2 cellular contexts compared by ENCODE assay signal in the genomic region with DNA sequence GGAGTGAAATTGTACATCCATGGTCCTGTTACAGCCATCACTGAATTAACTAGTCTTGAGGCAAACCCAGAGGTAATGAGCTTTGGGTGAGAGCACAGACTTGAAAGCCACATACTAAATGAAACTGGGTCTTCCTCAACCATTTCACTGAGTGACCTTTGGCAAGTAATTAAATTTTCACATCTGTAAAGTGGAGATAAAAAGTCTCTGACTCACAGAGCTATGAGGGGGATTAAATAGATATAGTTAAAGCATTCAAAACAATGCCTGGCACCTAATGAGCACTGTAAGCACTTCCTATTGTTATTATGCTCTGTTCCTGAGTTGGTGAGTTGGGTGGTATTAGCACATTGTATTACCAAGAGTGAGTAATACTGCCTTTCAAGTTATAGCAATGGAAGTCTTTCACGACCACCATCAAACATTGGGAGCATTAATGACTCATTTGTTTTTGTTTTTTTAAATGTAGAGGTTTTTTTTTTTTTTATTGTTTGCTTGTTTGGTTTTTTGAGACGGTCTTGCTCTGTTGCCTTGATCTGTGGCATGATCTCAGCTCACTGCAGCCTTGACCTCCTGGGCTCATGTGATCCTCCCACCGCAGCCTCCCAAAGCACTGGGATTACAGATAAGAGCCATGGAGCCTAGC.
TF ChIP-seq lines count a peak whose summit lies in the region.

No MANE protein-coding gene starts in this region.

TF ChIP-seq in K562, 482 proteins besides CTCF, POLR2A, EP300 and RAD21 (continued from another document and continues in another):
- TF ChIP-seq, protein P1, sequence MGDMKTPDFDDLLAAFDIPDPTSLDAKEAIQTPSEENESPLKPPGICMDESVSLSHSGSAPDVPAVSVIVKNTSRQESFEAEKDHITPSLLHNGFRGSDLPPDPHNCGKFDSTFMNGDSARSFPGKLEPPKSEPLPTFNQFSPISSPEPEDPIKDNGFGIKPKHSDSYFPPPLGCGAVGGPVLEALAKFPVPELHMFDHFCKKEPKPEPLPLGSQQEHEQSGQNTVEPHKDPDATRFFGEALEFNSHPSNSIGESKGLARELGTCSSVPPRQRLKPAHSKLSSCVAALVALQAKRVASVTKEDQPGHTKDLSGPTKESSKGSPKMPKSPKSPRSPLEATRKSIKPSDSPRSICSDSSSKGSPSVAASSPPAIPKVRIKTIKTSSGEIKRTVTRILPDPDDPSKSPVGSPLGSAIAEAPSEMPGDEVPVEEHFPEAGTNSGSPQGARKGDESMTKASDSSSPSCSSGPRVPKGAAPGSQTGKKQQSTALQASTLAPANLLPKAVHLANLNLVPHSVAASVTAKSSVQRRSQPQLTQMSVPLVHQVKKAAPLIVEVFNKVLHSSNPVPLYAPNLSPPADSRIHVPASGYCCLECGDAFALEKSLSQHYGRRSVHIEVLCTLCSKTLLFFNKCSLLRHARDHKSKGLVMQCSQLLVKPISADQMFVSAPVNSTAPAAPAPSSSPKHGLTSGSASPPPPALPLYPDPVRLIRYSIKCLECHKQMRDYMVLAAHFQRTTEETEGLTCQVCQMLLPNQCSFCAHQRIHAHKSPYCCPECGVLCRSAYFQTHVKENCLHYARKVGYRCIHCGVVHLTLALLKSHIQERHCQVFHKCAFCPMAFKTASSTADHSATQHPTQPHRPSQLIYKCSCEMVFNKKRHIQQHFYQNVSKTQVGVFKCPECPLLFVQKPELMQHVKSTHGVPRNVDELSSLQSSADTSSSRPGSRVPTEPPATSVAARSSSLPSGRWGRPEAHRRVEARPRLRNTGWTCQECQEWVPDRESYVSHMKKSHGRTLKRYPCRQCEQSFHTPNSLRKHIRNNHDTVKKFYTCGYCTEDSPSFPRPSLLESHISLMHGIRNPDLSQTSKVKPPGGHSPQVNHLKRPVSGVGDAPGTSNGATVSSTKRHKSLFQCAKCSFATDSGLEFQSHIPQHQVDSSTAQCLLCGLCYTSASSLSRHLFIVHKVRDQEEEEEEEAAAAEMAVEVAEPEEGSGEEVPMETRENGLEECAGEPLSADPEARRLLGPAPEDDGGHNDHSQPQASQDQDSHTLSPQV (IDR thresholded peaks at IDR 0.05) = 0 out of 2 replicates have a peak, but pooled peaks have one; percentile 58
- TF ChIP-seq, protein P2, sequence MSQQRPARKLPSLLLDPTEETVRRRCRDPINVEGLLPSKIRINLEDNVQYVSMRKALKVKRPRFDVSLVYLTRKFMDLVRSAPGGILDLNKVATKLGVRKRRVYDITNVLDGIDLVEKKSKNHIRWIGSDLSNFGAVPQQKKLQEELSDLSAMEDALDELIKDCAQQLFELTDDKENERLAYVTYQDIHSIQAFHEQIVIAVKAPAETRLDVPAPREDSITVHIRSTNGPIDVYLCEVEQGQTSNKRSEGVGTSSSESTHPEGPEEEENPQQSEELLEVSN (IDR thresholded peaks at IDR 0.05; ENCODE audit: borderline replicate concordance in 1 of 2, extremely low read depth in 1 of 2, insufficient read depth in 1 of 2, insufficient read length in 1 of 2, low read depth in 1 of 2, low read length in 1 of 2, poor library complexity in 1 of 2, severe bottlenecking in 1 of 2) = no peak
- no peak for TF ChIP-seq RBM39 (optimal IDR thresholded peaks at IDR 0.05; ENCODE audit: low read depth, low read length)
- TF ChIP-seq CBX8 (IDR thresholded peaks at IDR 0.05; ENCODE audit: borderline replicate concordance, extremely low read depth, low read depth, low read length, poor library complexity, severe bottlenecking) = no peak
- TF ChIP-seq E2F3 (CRISPR knock-in tag; IDR thresholded peaks at IDR 0.05) = no peak
- peak; percentile 19; the same call in 1 of the 2 replicates for TF ChIP-seq ZNF316 (IDR thresholded peaks at IDR 0.05)
- TF ChIP-seq ETV1 (tag; conservative IDR thresholded peaks at IDR 0.05; ENCODE audit: low read depth) = no peak
- TF ChIP-seq ZNF253 (CRISPR knock-in tag; conservative IDR thresholded peaks at IDR 0.05) = no peak
- TF ChIP-seq FOXP1 (CRISPR knock-in tag; IDR thresholded peaks at IDR 0.05) = no peak
- TF ChIP-seq ARID1B (IDR thresholded peaks at IDR 0.05) = peak; percentile 90
- TF ChIP-seq KLF1 (tag; IDR thresholded peaks at IDR 0.05) = no peak
- TF ChIP-seq, protein P3, sequence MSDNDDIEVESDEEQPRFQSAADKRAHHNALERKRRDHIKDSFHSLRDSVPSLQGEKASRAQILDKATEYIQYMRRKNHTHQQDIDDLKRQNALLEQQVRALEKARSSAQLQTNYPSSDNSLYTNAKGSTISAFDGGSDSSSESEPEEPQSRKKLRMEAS (CRISPR knock-in tag; IDR thresholded peaks at IDR 0.05) = no peak
- TF ChIP-seq COPS2 (conservative IDR thresholded peaks at IDR 0.05) = no peak
- no peak for TF ChIP-seq ZSCAN32 (CRISPR knock-in tag; IDR thresholded peaks at IDR 0.05)
- TF ChIP-seq MEF2A (IDR thresholded peaks at IDR 0.05; ENCODE audit: control insufficient read depth, low read depth, low read length) = no peak
- TF ChIP-seq PHB (CRISPR knock-in tag; IDR thresholded peaks at IDR 0.05) = no peak
- no peak for TF ChIP-seq MCM5 (IDR thresholded peaks at IDR 0.05; ENCODE audit: low read depth)
- TF ChIP-seq ZNF644 (tag; IDR thresholded peaks at IDR 0.05; ENCODE audit: low read depth) = no peak
- TF ChIP-seq, protein P4, sequence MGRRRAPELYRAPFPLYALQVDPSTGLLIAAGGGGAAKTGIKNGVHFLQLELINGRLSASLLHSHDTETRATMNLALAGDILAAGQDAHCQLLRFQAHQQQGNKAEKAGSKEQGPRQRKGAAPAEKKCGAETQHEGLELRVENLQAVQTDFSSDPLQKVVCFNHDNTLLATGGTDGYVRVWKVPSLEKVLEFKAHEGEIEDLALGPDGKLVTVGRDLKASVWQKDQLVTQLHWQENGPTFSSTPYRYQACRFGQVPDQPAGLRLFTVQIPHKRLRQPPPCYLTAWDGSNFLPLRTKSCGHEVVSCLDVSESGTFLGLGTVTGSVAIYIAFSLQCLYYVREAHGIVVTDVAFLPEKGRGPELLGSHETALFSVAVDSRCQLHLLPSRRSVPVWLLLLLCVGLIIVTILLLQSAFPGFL (CRISPR knock-in tag; IDR thresholded peaks at IDR 0.05) = no peak
- TF ChIP-seq ZKSCAN1 (IDR thresholded peaks at IDR 0.05; ENCODE audit: low read depth, low read length) = no peak

TF ChIP-seq in HepG2, 621 proteins besides CTCF, POLR2A, EP300 and RAD21 (continued from another document and continues in another):
- TF ChIP-seq, protein P5, sequence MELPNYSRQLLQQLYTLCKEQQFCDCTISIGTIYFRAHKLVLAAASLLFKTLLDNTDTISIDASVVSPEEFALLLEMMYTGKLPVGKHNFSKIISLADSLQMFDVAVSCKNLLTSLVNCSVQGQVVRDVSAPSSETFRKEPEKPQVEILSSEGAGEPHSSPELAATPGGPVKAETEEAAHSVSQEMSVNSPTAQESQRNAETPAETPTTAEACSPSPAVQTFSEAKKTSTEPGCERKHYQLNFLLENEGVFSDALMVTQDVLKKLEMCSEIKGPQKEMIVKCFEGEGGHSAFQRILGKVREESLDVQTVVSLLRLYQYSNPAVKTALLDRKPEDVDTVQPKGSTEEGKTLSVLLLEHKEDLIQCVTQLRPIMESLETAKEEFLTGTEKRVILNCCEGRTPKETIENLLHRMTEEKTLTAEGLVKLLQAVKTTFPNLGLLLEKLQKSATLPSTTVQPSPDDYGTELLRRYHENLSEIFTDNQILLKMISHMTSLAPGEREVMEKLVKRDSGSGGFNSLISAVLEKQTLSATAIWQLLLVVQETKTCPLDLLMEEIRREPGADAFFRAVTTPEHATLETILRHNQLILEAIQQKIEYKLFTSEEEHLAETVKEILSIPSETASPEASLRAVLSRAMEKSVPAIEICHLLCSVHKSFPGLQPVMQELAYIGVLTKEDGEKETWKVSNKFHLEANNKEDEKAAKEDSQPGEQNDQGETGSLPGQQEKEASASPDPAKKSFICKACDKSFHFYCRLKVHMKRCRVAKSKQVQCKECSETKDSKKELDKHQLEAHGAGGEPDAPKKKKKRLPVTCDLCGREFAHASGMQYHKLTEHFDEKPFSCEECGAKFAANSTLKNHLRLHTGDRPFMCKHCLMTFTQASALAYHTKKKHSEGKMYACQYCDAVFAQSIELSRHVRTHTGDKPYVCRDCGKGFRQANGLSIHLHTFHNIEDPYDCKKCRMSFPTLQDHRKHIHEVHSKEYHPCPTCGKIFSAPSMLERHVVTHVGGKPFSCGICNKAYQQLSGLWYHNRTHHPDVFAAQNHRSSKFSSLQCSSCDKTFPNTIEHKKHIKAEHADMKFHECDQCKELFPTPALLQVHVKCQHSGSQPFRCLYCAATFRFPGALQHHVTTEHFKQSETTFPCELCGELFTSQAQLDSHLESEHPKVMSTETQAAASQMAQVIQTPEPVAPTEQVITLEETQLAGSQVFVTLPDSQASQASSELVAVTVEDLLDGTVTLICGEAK (IDR thresholded peaks at IDR 0.05) = peak; percentile 29; the same call in 1 of the 2 replicates
- TF ChIP-seq, protein P5 (CRISPR knock-in tag; IDR thresholded peaks at IDR 0.05) = no peak; the same call in 1 of the 2 replicates
- TF ChIP-seq ZNF530 (CRISPR knock-in tag; IDR thresholded peaks at IDR 0.05; ENCODE audit: low read depth) (no peak), SAP130 (CRISPR knock-in tag; IDR thresholded peaks at IDR 0.05; ENCODE audit: low read depth) (no peak; the same call in 1 of the 2 replicates), FOXA3 (CRISPR knock-in tag; IDR thresholded peaks at IDR 0.05) (peak; percentile 60), KLF11 (CRISPR knock-in tag; IDR thresholded peaks at IDR 0.05) (no peak), HMG20A (CRISPR knock-in tag; IDR thresholded peaks at IDR 0.05; ENCODE audit: borderline replicate concordance) (0 out of 2 replicates have a peak, but pooled peaks have one; percentile 30), ZNF777 (CRISPR knock-in tag; IDR thresholded peaks at IDR 0.05) (0 out of 2 replicates have a peak, but pooled peaks have one; percentile 28)
- TF ChIP-seq, protein P6, sequence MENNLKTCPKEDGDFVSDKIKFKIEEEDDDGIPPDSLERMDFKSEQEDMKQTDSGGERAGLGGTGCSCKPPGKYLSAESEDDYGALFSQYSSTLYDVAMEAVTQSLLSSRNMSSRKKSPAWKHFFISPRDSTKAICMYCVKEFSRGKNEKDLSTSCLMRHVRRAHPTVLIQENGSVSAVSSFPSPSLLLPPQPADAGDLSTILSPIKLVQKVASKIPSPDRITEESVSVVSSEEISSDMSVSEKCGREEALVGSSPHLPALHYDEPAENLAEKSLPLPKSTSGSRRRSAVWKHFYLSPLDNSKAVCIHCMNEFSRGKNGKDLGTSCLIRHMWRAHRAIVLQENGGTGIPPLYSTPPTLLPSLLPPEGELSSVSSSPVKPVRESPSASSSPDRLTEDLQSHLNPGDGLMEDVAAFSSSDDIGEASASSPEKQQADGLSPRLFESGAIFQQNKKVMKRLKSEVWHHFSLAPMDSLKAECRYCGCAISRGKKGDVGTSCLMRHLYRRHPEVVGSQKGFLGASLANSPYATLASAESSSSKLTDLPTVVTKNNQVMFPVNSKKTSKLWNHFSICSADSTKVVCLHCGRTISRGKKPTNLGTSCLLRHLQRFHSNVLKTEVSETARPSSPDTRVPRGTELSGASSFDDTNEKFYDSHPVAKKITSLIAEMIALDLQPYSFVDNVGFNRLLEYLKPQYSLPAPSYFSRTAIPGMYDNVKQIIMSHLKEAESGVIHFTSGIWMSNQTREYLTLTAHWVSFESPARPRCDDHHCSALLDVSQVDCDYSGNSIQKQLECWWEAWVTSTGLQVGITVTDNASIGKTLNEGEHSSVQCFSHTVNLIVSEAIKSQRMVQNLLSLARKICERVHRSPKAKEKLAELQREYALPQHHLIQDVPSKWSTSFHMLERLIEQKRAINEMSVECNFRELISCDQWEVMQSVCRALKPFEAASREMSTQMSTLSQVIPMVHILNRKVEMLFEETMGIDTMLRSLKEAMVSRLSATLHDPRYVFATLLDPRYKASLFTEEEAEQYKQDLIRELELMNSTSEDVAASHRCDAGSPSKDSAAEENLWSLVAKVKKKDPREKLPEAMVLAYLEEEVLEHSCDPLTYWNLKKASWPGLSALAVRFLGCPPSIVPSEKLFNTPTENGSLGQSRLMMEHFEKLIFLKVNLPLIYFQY (CRISPR knock-in tag; IDR thresholded peaks at IDR 0.05; ENCODE audit: borderline replicate concordance) = no peak
- TF ChIP-seq, protein P7, sequence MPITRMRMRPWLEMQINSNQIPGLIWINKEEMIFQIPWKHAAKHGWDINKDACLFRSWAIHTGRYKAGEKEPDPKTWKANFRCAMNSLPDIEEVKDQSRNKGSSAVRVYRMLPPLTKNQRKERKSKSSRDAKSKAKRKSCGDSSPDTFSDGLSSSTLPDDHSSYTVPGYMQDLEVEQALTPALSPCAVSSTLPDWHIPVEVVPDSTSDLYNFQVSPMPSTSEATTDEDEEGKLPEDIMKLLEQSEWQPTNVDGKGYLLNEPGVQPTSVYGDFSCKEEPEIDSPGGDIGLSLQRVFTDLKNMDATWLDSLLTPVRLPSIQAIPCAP (CRISPR knock-in tag; IDR thresholded peaks at IDR 0.05; ENCODE audit: low read depth) = no peak
- TF ChIP-seq, protein P8, sequence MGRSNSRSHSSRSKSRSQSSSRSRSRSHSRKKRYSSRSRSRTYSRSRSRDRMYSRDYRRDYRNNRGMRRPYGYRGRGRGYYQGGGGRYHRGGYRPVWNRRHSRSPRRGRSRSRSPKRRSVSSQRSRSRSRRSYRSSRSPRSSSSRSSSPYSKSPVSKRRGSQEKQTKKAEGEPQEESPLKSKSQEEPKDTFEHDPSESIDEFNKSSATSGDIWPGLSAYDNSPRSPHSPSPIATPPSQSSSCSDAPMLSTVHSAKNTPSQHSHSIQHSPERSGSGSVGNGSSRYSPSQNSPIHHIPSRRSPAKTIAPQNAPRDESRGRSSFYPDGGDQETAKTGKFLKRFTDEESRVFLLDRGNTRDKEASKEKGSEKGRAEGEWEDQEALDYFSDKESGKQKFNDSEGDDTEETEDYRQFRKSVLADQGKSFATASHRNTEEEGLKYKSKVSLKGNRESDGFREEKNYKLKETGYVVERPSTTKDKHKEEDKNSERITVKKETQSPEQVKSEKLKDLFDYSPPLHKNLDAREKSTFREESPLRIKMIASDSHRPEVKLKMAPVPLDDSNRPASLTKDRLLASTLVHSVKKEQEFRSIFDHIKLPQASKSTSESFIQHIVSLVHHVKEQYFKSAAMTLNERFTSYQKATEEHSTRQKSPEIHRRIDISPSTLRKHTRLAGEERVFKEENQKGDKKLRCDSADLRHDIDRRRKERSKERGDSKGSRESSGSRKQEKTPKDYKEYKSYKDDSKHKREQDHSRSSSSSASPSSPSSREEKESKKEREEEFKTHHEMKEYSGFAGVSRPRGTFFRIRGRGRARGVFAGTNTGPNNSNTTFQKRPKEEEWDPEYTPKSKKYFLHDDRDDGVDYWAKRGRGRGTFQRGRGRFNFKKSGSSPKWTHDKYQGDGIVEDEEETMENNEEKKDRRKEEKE (IDR thresholded peaks at IDR 0.05) = no peak
